1 cellular context compared by ENCODE assay signal in the genomic region with DNA sequence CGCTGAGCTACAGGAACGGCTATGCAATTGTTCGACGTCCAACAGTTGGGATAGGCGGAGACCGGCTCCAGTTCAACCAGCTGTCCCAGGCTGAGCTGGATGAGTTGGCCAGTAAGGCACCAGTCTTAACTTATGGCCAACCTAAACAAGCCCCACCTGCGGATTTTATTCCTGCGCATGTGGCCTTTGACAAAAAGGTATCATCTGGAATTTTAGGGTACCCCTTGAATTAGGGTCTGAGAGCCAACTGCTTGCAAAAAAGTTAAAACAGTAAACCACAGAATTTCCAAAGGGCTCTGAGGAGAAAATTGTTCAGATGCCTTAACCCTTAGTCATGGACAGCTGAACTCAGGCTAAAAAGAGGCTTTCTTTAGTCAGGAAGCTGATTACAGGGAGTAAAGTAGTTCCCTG.
TF ChIP-seq lines count a peak whose summit lies in the region.

No MANE protein-coding gene starts in this region.

TF ChIP-seq in GM23338, 12 proteins besides CTCF, POLR2A, EP300 and RAD21 (continued from another document):
- TF ChIP-seq, protein P1, sequence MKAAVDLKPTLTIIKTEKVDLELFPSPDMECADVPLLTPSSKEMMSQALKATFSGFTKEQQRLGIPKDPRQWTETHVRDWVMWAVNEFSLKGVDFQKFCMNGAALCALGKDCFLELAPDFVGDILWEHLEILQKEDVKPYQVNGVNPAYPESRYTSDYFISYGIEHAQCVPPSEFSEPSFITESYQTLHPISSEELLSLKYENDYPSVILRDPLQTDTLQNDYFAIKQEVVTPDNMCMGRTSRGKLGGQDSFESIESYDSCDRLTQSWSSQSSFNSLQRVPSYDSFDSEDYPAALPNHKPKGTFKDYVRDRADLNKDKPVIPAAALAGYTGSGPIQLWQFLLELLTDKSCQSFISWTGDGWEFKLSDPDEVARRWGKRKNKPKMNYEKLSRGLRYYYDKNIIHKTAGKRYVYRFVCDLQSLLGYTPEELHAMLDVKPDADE (IDR thresholded peaks at IDR 0.05): no peak
- TF ChIP-seq ZNF331 (CRISPR knock-in tag; IDR thresholded peaks at IDR 0.05; ENCODE audit: low read depth) (no peak), ZNF114 (CRISPR knock-in tag; IDR thresholded peaks at IDR 0.05) (no peak), STAT1 (IDR thresholded peaks at IDR 0.05; ENCODE audit: unreplicated experiment) (no peak)
- TF ChIP-seq, protein P2, sequence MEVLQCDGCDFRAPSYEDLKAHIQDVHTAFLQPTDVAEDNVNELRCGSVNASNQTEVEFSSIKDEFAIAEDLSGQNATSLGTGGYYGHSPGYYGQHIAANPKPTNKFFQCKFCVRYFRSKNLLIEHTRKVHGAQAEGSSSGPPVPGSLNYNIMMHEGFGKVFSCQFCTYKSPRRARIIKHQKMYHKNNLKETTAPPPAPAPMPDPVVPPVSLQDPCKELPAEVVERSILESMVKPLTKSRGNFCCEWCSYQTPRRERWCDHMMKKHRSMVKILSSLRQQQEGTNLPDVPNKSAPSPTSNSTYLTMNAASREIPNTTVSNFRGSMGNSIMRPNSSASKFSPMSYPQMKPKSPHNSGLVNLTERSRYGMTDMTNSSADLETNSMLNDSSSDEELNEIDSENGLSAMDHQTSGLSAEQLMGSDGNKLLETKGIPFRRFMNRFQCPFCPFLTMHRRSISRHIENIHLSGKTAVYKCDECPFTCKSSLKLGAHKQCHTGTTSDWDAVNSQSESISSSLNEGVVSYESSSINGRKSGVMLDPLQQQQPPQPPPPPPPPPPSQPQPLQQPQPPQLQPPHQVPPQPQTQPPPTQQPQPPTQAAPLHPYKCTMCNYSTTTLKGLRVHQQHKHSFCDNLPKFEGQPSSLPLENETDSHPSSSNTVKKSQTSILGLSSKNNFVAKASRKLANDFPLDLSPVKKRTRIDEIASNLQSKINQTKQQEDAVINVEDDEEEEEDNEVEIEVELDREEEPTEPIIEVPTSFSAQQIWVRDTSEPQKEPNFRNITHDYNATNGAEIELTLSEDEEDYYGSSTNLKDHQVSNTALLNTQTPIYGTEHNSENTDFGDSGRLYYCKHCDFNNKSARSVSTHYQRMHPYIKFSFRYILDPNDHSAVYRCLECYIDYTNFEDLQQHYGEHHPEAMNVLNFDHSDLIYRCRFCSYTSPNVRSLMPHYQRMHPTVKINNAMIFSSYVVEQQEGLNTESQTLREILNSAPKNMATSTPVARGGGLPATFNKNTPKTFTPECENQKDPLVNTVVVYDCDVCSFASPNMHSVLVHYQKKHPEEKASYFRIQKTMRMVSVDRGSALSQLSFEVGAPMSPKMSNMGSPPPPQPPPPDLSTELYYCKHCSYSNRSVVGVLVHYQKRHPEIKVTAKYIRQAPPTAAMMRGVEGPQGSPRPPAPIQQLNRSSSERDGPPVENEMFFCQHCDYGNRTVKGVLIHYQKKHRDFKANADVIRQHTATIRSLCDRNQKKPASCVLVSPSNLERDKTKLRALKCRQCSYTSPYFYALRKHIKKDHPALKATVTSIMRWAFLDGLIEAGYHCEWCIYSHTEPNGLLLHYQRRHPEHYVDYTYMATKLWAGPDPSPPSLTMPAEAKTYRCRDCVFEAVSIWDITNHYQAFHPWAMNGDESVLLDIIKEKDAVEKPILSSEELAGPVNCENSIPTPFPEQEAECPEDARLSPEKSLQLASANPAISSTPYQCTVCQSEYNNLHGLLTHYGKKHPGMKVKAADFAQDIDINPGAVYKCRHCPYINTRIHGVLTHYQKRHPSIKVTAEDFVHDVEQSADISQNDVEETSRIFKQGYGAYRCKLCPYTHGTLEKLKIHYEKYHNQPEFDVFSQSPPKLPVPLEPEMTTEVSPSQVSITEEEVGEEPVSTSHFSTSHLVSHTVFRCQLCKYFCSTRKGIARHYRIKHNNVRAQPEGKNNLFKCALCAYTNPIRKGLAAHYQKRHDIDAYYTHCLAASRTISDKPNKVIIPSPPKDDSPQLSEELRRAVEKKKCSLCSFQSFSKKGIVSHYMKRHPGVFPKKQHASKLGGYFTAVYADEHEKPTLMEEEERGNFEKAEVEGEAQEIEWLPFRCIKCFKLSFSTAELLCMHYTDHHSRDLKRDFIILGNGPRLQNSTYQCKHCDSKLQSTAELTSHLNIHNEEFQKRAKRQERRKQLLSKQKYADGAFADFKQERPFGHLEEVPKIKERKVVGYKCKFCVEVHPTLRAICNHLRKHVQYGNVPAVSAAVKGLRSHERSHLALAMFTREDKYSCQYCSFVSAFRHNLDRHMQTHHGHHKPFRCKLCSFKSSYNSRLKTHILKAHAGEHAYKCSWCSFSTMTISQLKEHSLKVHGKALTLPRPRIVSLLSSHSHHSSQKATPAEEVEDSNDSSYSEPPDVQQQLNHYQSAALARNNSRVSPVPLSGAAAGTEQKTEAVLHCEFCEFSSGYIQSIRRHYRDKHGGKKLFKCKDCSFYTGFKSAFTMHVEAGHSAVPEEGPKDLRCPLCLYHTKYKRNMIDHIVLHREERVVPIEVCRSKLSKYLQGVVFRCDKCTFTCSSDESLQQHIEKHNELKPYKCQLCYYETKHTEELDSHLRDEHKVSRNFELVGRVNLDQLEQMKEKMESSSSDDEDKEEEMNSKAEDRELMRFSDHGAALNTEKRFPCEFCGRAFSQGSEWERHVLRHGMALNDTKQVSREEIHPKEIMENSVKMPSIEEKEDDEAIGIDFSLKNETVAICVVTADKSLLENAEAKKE (CRISPR knock-in tag; IDR thresholded peaks at IDR 0.05): no peak
